Comparison of ENCODE assay signal across 1 cellular context in the genomic region with DNA sequence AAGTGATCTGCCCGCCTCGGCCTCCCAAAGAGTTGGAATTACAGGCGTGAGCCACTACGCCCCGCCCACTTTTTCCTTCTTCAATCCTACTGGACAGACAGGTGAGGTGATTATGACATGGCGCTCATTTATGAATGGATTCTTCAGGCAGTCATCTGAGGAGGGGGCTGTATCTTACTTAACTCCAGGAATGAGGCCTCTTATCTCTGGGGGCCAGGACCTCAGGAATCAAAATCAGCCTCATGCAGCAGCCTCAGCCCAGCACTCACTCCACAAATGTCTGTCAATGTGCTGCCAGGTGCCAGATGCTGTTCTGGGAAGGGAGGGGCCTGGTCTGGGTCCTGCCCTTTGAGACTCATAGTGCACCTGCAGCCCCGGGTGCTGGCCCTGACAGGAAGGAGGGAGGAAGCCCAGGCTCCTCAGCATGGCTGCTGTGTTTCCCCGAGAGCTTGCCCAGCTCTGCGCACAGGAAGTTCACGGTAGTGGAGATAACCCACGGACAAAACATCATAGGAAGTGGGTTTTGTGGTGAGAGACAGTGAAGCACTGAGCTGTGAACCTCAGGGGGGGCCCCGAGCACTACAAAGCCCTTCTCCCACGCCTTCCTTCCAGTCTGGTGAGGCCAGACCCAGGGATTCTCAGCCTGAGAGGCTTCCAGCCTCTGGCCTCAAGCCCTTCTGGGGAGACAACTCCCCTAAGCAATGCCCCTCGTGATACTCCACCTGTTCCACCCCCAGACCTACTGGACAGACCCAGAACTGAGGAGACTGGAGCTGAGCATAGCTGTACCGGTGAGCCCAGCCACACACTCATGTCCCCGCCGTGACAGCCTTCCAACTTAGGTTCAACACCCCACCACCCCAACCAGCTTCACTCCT.
TF ChIP-seq lines count a peak whose summit lies in the region.

No MANE protein-coding gene starts in this region.

TF ChIP-seq in GM12878, 131 proteins besides CTCF, POLR2A, EP300 and RAD21 (continued from another document):
- peak; percentile 85 for TF ChIP-seq GABPA (IDR thresholded peaks at IDR 0.05; ENCODE audit: low read depth)
- TF ChIP-seq, protein P1, sequence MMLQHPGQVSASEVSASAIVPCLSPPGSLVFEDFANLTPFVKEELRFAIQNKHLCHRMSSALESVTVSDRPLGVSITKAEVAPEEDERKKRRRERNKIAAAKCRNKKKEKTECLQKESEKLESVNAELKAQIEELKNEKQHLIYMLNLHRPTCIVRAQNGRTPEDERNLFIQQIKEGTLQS (IDR thresholded peaks at IDR 0.05; ENCODE audit: borderline replicate concordance, extremely low read depth, low read depth, low read length) = no peak
- TF ChIP-seq ZZZ3 (IDR thresholded peaks at IDR 0.05; ENCODE audit: control insufficient read depth, insufficient read length, low read depth) = no peak
- no peak for TF ChIP-seq CBX3 (IDR thresholded peaks at IDR 0.05; ENCODE audit: borderline replicate concordance, low read depth)
- no peak for TF ChIP-seq WRNIP1 (IDR thresholded peaks at IDR 0.05; ENCODE audit: borderline replicate concordance, low read depth, low read length)
- no peak for TF ChIP-seq NFYA (IDR thresholded peaks at IDR 0.05; ENCODE audit: borderline replicate concordance, low read depth, low read length)
- no peak for TF ChIP-seq HCFC1 (IDR thresholded peaks at IDR 0.05; ENCODE audit: low read length)
- no peak for TF ChIP-seq CHD4 (IDR thresholded peaks at IDR 0.05)
- no peak for TF ChIP-seq RBBP5 (conservative IDR thresholded peaks at IDR 0.05)
- peak; percentile 87 for TF ChIP-seq MTA2 (IDR thresholded peaks at IDR 0.05; ENCODE audit: low read depth)
- peak; percentile 81 for TF ChIP-seq SPI1 (IDR thresholded peaks at IDR 0.05; ENCODE audit: borderline replicate concordance, insufficient read depth, low read depth, low read length)
- TF ChIP-seq TCF7 (IDR thresholded peaks at IDR 0.05; ENCODE audit: borderline replicate concordance) = peak; percentile 98
- TF ChIP-seq SUZ12 (IDR thresholded peaks at IDR 0.05; ENCODE audit: unreplicated experiment) = no peak
- no peak for TF ChIP-seq MYC (IDR thresholded peaks at IDR 0.05; ENCODE audit: insufficient read depth, insufficient read length, insufficient replicate concordance, low read length, severe bottlenecking)
- peak; percentile 62 for TF ChIP-seq IRF4 (IDR thresholded peaks at IDR 0.05; ENCODE audit: low read depth, low read length)
- TF ChIP-seq TBL1XR1 (IDR thresholded peaks at IDR 0.05; ENCODE audit: low read depth, low read length) = peak; percentile 99
- TF ChIP-seq, protein P2, sequence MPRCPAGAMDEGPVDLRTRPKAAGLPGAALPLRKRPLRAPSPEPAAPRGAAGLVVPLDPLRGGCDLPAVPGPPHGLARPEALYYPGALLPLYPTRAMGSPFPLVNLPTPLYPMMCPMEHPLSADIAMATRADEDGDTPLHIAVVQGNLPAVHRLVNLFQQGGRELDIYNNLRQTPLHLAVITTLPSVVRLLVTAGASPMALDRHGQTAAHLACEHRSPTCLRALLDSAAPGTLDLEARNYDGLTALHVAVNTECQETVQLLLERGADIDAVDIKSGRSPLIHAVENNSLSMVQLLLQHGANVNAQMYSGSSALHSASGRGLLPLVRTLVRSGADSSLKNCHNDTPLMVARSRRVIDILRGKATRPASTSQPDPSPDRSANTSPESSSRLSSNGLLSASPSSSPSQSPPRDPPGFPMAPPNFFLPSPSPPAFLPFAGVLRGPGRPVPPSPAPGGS (IDR thresholded peaks at IDR 0.05; ENCODE audit: borderline replicate concordance, insufficient read depth, low read depth, low read length, poor library complexity, severe bottlenecking) = peak; percentile 94
- 0 out of 2 replicates have a peak, but pooled peaks have one; percentile 19 for TF ChIP-seq ZNF207 (IDR thresholded peaks at IDR 0.05; ENCODE audit: borderline replicate concordance)
- no peak for TF ChIP-seq RB1 (IDR thresholded peaks at IDR 0.05; ENCODE audit: borderline replicate concordance)
- peak; percentile 91; the same call in 1 of the 2 replicates for TF ChIP-seq PML (IDR thresholded peaks at IDR 0.05; ENCODE audit: low read length)
- peak; percentile 99 for TF ChIP-seq IKZF1 (conservative IDR thresholded peaks at IDR 0.05)
- peak; percentile 98 for TF ChIP-seq PAX5 (IDR thresholded peaks at IDR 0.05; ENCODE audit: borderline replicate concordance, low read depth, low read length)
- TF ChIP-seq LARP7 (IDR thresholded peaks at IDR 0.05) = no peak
- TF ChIP-seq, protein P3, sequence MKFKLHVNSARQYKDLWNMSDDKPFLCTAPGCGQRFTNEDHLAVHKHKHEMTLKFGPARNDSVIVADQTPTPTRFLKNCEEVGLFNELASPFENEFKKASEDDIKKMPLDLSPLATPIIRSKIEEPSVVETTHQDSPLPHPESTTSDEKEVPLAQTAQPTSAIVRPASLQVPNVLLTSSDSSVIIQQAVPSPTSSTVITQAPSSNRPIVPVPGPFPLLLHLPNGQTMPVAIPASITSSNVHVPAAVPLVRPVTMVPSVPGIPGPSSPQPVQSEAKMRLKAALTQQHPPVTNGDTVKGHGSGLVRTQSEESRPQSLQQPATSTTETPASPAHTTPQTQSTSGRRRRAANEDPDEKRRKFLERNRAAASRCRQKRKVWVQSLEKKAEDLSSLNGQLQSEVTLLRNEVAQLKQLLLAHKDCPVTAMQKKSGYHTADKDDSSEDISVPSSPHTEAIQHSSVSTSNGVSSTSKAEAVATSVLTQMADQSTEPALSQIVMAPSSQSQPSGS (IDR thresholded peaks at IDR 0.05; ENCODE audit: low read length) = peak; percentile 98
- no peak for TF ChIP-seq BMI1 (IDR thresholded peaks at IDR 0.05; ENCODE audit: borderline replicate concordance)
- TF ChIP-seq RELA (IDR thresholded peaks at IDR 0.05; ENCODE audit: borderline replicate concordance, partially characterized antibody) = peak; percentile 78
- TF ChIP-seq RCOR1 (conservative IDR thresholded peaks at IDR 0.05; ENCODE audit: low read depth, low read length) = no peak; the same call in 1 of the 2 replicates
- TF ChIP-seq NBN (IDR thresholded peaks at IDR 0.05) = peak; percentile 95
- TF ChIP-seq, protein P4, sequence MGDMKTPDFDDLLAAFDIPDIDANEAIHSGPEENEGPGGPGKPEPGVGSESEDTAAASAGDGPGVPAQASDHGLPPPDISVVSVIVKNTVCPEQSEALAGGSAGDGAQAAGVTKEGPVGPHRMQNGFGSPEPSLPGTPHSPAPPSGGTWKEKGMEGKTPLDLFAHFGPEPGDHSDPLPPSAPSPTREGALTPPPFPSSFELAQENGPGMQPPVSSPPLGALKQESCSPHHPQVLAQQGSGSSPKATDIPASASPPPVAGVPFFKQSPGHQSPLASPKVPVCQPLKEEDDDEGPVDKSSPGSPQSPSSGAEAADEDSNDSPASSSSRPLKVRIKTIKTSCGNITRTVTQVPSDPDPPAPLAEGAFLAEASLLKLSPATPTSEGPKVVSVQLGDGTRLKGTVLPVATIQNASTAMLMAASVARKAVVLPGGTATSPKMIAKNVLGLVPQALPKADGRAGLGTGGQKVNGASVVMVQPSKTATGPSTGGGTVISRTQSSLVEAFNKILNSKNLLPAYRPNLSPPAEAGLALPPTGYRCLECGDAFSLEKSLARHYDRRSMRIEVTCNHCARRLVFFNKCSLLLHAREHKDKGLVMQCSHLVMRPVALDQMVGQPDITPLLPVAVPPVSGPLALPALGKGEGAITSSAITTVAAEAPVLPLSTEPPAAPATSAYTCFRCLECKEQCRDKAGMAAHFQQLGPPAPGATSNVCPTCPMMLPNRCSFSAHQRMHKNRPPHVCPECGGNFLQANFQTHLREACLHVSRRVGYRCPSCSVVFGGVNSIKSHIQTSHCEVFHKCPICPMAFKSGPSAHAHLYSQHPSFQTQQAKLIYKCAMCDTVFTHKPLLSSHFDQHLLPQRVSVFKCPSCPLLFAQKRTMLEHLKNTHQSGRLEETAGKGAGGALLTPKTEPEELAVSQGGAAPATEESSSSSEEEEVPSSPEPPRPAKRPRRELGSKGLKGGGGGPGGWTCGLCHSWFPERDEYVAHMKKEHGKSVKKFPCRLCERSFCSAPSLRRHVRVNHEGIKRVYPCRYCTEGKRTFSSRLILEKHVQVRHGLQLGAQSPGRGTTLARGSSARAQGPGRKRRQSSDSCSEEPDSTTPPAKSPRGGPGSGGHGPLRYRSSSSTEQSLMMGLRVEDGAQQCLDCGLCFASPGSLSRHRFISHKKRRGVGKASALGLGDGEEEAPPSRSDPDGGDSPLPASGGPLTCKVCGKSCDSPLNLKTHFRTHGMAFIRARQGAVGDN (IDR thresholded peaks at IDR 0.05) = 0 out of 2 replicates have a peak, but pooled peaks have one; percentile 40
- TF ChIP-seq HDAC2 (IDR thresholded peaks at IDR 0.05) = no peak
- TF ChIP-seq NR2C1 (IDR thresholded peaks at IDR 0.05) = peak; percentile 30
